Comparison of ENCODE assay signal across 26 cellular contexts in genomic region chr17:49890077-49890821, GRCh38. TPM values are rescaled to one million over a fixed set of nuclear protein-coding genes. Genes with fewer than 3 reads are reported as not detected.
A peak's percentile ranks its signal among the peaks of the same experiment; 100 is the strongest.
DNase-seq lines count a peak whose midpoint lies in the region; ATAC-seq and TF ChIP-seq lines count a peak whose summit lies in the region.
"Had no signal": no experiment of that assay in that cellular context is flagged by ENCODE, and none has a peak within 500 bp of the region (broad histone marks: within the 10 kb centered on the region; RNA-seq: fewer than 3 reads in every experiment).

No MANE protein-coding gene starts in this region.

- no peak overlapping the region for H2AK5ac ChIP-seq in H9 (ENCODE audit: insufficient read length, low read length)

- H4K20me1 ChIP-seq in H9 (ENCODE audit: control insufficient read depth, insufficient read depth, insufficient read length), result no peaks in the 10 kb centered on the region

- no peaks in the 10 kb centered on the region for H3K79me2 ChIP-seq in H9 (ENCODE audit: insufficient read depth, low read length)

- H3K9me3 ChIP-seq in H9 (ENCODE audit: control insufficient read depth, low read depth, low read length), result no peaks in the 10 kb centered on the region
- H3K9me3 ChIP-seq in endodermal cell (ENCODE audit: control insufficient read depth, low read length), result no peaks in the 10 kb centered on the region
- no peaks in the 10 kb centered on the region for H3K9me3 ChIP-seq in right cardiac atrium (ENCODE audit: control insufficient read depth, low read length)
- H3K9me3 ChIP-seq in psoas muscle, result no peaks in the 10 kb centered on the region
- H3K9me3 ChIP-seq: colonic mucosa, upper lobe of right lung had no signal

- no peak overlapping the region for H3K4ac ChIP-seq in H9 (ENCODE audit: low read depth, low read length)

- H4K5ac ChIP-seq in H9 (ENCODE audit: insufficient read length, low read depth, low read length), result no peak overlapping the region

- no peak overlapping the region for H2AFZ ChIP-seq in H9 (ENCODE audit: low read length)

- H3K36me3 ChIP-seq in endodermal cell (ENCODE audit: control insufficient read depth, insufficient read depth, low read length) (no peaks in the 10 kb centered on the region), psoas muscle (ENCODE audit: insufficient read depth in 1 of 2, low read depth in 1 of 2) (no peaks in the 10 kb centered on the region)
- H3K36me3 ChIP-seq: colonic mucosa, upper lobe of right lung had no signal

- H3K79me1 ChIP-seq in H9 (ENCODE audit: insufficient read depth, low read depth, low read length, poor library complexity, severe bottlenecking), result no peaks in the 10 kb centered on the region

- no peaks in the 10 kb centered on the region for H3K9me3 Mint-ChIP-seq in H9
- no peaks in the 10 kb centered on the region for H3K9me3 Mint-ChIP-seq in endodermal cell
- H3K9me3 Mint-ChIP-seq: activated naive CD4-positive, alpha-beta T cell treated with anti-CD3 and anti-CD28 coated beads for 36 hours; nephron progenitor cell had no signal

- intact Hi-C loops in right cardiac atrium (cut with DNase I) (no loop called here), psoas muscle (cut with DNase I) (no loop called here)

- H3K27me3 ChIP-seq in H9 (ENCODE audit: insufficient read depth, low read length) (peaks cover 9% of the 10 kb centered on the region; the same call in 1 of the 2 replicates), endodermal cell (ENCODE audit: control insufficient read depth, insufficient read depth, low read length, poor library complexity, severe bottlenecking) (peaks cover 20% of the 10 kb centered on the region), right cardiac atrium (ENCODE audit: control insufficient read depth, insufficient read depth) (no peaks in the 10 kb centered on the region), psoas muscle (ENCODE audit: insufficient read depth in 3 of 3, low read length in 2 of 3) (peaks cover 0 to 56% (median 18%) of the 10 kb centered on the region in 3 donors)

- H3K27ac ChIP-seq in H9 (ENCODE audit: insufficient read length, low read depth, low read length), result no peak overlapping the region
- no peak overlapping the region for H3K27ac ChIP-seq in endodermal cell (ENCODE audit: low read depth, low read length)
- no peak overlapping the region for H3K27ac ChIP-seq in right cardiac atrium (ENCODE audit: low read length)
- no peak overlapping the region for H3K27ac ChIP-seq in psoas muscle
- H3K27ac ChIP-seq: colonic mucosa, upper lobe of right lung had no signal

- DNase-seq in H9, result peak; percentile 76
- DNase-seq in endodermal cell, result peak; percentile 86
- DNase-seq in right cardiac atrium, result peak; percentile 55 to 81 (median 73)
- peak; percentile 41 to 75 for DNase-seq in psoas muscle
- no peak for DNase-seq in foreskin melanocyte
- no peak for DNase-seq in 8988T
- DNase-seq: activated CD4-positive, alpha-beta T cell treated with anti-CD3 and anti-CD28 coated beads, Interleukin-2, amount 50 U/mL, for 4 hours; activated naive CD4-positive, alpha-beta T cell treated with anti-CD3 and anti-CD28 coated beads for 36 hours; activated T-cell treated with anti-CD3 and anti-CD28 coated beads, Interleukin-2, amount 50 U/mL, for 1 hour; colonic mucosa; HCEC 1CT; KG1; midbrain; NCI-H1048; NCI-H510A treated with DMSO at 0.1 percent for 48 hours; nephron progenitor cell; SHP77 treated with DMSO at 0.1 percent for 48 hours; stimulated activated naive CD4-positive, alpha-beta T cell; T-helper 1 cell; upper lobe of right lung had no signal

- no peak for TF ChIP-seq CTCF in H9 (conservative IDR thresholded peaks at IDR 0.05)
- no peak for TF ChIP-seq CTCF in endodermal cell (conservative IDR thresholded peaks at IDR 0.05)
- no peak for TF ChIP-seq CTCF in psoas muscle (IDR thresholded peaks at IDR 0.05)

- no peak overlapping the region for H4K8ac ChIP-seq in H9 (replicated peaks; ENCODE audit: insufficient read length, low read depth, low read length)

- H2BK12ac ChIP-seq in H9 (ENCODE audit: insufficient read length, low read depth, low read length), result no peak overlapping the region

- H2BK15ac ChIP-seq in H9 (ENCODE audit: low read depth, low read length), result no peak overlapping the region

- H3K27me3 Mint-ChIP-seq in H9 (ENCODE audit: low read depth), result peaks cover 41% of the 10 kb centered on the region
- H3K27me3 Mint-ChIP-seq in endodermal cell (ENCODE audit: insufficient read depth), result peaks cover 65% of the 10 kb centered on the region

- no peak overlapping the region for H3K4me2 ChIP-seq in H9 (ENCODE audit: insufficient read depth, insufficient read length, low read length)

- no peak overlapping the region for H3K4me3 Mint-ChIP-seq in H9
- no peak overlapping the region for H3K4me3 Mint-ChIP-seq in endodermal cell
- H3K4me3 Mint-ChIP-seq: activated naive CD4-positive, alpha-beta T cell treated with anti-CD3 and anti-CD28 coated beads for 36 hours; nephron progenitor cell had no signal

- no peaks in the 10 kb centered on the region for H3K23me2 ChIP-seq in H9 (ENCODE audit: insufficient read length, low read depth, low read length, poor library complexity, severe bottlenecking)

- no peak overlapping the region for H3T11ph ChIP-seq in H9 (ENCODE audit: low read length)

- H3K14ac ChIP-seq in H9 (ENCODE audit: insufficient read depth, low read length), result no peak overlapping the region

- H3K4me1 ChIP-seq in H9 (ENCODE audit: insufficient read depth, low read length), result peaks cover 1% of the 10 kb centered on the region; the same call in 1 of the 2 replicates
- H3K4me1 ChIP-seq in endodermal cell (ENCODE audit: control insufficient read depth, insufficient read depth, low read length), result no peaks in the 10 kb centered on the region
- H3K4me1 ChIP-seq in right cardiac atrium (ENCODE audit: control insufficient read depth, insufficient read depth, low read length), result no peaks in the 10 kb centered on the region
- H3K4me1 ChIP-seq in psoas muscle, result no peaks in the 10 kb centered on the region
- H3K4me1 ChIP-seq: colonic mucosa had no signal

- no peak overlapping the region for H4K91ac ChIP-seq in H9 (ENCODE audit: insufficient read length, low read depth, low read length)

- H3K4me1 Mint-ChIP-seq in H9 (peaks cover 20 to 40% of the 10 kb centered on the region in 2 experiments), endodermal cell (peaks cover 7% of the 10 kb centered on the region)

- no CpG with 5 or more reads among the region's 33 CpGs for WGBS in H9 (ENCODE audit: extremely low coverage, insufficient read length, low lambda C conversion rate)
- WGBS in endodermal cell (ENCODE audit: insufficient coverage in 1 of 2, insufficient read length in 1 of 2), 2 experiments, result 83% methylated on average over 18 to 33 of the region's 33 CpGs
- 20% methylated on average over 33 of the region's 33 CpGs for WGBS in right cardiac atrium
- 19 to 21% (median 20%) methylated on average over 28 to 33 of the region's 33 CpGs for WGBS in psoas muscle, 3 donors

- H3K9ac ChIP-seq in H9 (ENCODE audit: extremely low read depth, insufficient read length, low read length) (no peak overlapping the region), endodermal cell (ENCODE audit: extremely low read depth, low read length, poor library complexity, severe bottlenecking) (no peak overlapping the region)

- H2BK120ac ChIP-seq in H9 (ENCODE audit: low read depth, low read length, poor library complexity, severe bottlenecking), result no peak overlapping the region

- H3K56ac ChIP-seq in H9 (ENCODE audit: insufficient read length, low read depth, low read length), result no peak overlapping the region

- H2BK5ac ChIP-seq in H9 (ENCODE audit: insufficient read length, low read length), result no peak overlapping the region

- no peak overlapping the region for H3K4me3 ChIP-seq in endodermal cell (ENCODE audit: low read length)
- H3K4me3 ChIP-seq in right cardiac atrium (ENCODE audit: low read length), result no peak overlapping the region
- H3K4me3 ChIP-seq in psoas muscle, result no peak overlapping the region
- H3K4me3 ChIP-seq: colonic mucosa, upper lobe of right lung had no signal

- H3K23ac ChIP-seq in H9 (ENCODE audit: insufficient read length, low read depth, low read length), result no peak overlapping the region

- no peak overlapping the region for H3K18ac ChIP-seq in H9 (ENCODE audit: insufficient read length, low read depth, low read length)

- ATAC-seq in right cardiac atrium (peak; percentile 65 to 70), psoas muscle (peak in 3 of 4 donors; percentile 26 to 51 (median 46)), GM21390 (IDR thresholded peaks at IDR 0.05; ENCODE audit: unreplicated experiment) (no peak), HG03432 (IDR thresholded peaks at IDR 0.05; ENCODE audit: unreplicated experiment) (no peak)

- H3K36me3 Mint-ChIP-seq in H9 (ENCODE audit: insufficient read depth in 1 of 3, low read depth in 3 of 3) (no peaks in the 10 kb centered on the region), endodermal cell (ENCODE audit: low read depth) (no peaks in the 10 kb centered on the region)

- H3K27ac Mint-ChIP-seq in H9, result no peak overlapping the region
- H3K27ac Mint-ChIP-seq in endodermal cell, result no peak overlapping the region
- H3K27ac Mint-ChIP-seq: activated naive CD4-positive, alpha-beta T cell treated with anti-CD3 and anti-CD28 coated beads for 36 hours; nephron progenitor cell had no signal

- H2BK20ac ChIP-seq in H9 (ENCODE audit: low read depth, low read length, poor library complexity, severe bottlenecking), result no peak overlapping the region

RNA-seq across cellular contexts. Expression of gene TAC4, which starts 42.4 kb away (rescaled TPM):
- not detected in 2 replicates for total RNA-seq in H9 (2021)
- 1 to 10 TPM; 1.5 to 3.2 TPM for total RNA-seq in endodermal cell
- not detected for polyA plus RNA-seq in endodermal cell (2013, experiment 1 of 2)
- not detected for polyA plus RNA-seq in endodermal cell (2013, experiment 2 of 2)
- total RNA-seq in right cardiac atrium, result 1 to 10 TPM in 1 of 4 donors, under 1 TPM in 1, not detected in 2; 0.47 to 1.1 TPM
- polyA plus RNA-seq in right cardiac atrium, result 1.0 TPM
- total RNA-seq in psoas muscle, result not detected
- not detected for polyA plus RNA-seq in psoas muscle
- total RNA-seq: activated naive CD4-positive, alpha-beta T cell treated with anti-CD3 and anti-CD28 coated beads for 36 hours; astrocyte; colonic mucosa; Daoy; renal cortical epithelial cell; upper lobe of right lung had no signal
- polyA plus RNA-seq: keratinocyte had no signal

Comparison
In these comparisons a context has a peak if more than half of its experiments do, and no peak if none do; other contexts are left out.
1. DNase-seq: peak in H9 (single experiment), endodermal cell (single experiment), right cardiac atrium (3 of 3) and psoas muscle (2 of 2); none in foreskin melanocyte (single experiment) and 8988T (single experiment).
2. ATAC-seq: peak in right cardiac atrium (2 of 2) and psoas muscle (3 of 4); none in GM21390 (single experiment) and HG03432 (single experiment).